ENCODE assay signal across 2 cellular contexts in genomic region chr3:121463745-121464144, GRCh38.
A peak's percentile ranks its signal among the peaks of the same experiment; 100 is the strongest.
TF ChIP-seq lines count a peak whose summit lies in the region.

No MANE protein-coding gene starts in this region.

TF ChIP-seq in IMR-90, 13 proteins besides CTCF, POLR2A, EP300 and RAD21:
- peak; percentile 87 for TF ChIP-seq NFE2L2 (IDR thresholded peaks at IDR 0.05; ENCODE audit: low read depth, low read length)
- TF ChIP-seq CHD1 (IDR thresholded peaks at IDR 0.05; ENCODE audit: low read depth, low read length), result no peak
- peak; percentile 96 for TF ChIP-seq MAFK (IDR thresholded peaks at IDR 0.05; ENCODE audit: low read depth, low read length)

TF ChIP-seq in K562, 482 proteins besides CTCF, POLR2A, EP300 and RAD21 (continues in another document):
- TF ChIP-seq ZNF175 (CRISPR knock-in tag; IDR thresholded peaks at IDR 0.05; ENCODE audit: low read depth) (no peak), ZSCAN29 (IDR thresholded peaks at IDR 0.05) (no peak), ATF7 (IDR thresholded peaks at IDR 0.05) (no peak), BRD4 (IDR thresholded peaks at IDR 0.05) (no peak), NFE2L1 (tag; IDR thresholded peaks at IDR 0.05; ENCODE audit: borderline replicate concordance, low read depth) (peak; percentile 61; the same call in 1 of the 2 replicates), CC2D1A (IDR thresholded peaks at IDR 0.05) (no peak), ELF4 (CRISPR knock-in tag; IDR thresholded peaks at IDR 0.05) (no peak), TAF7 (tag; IDR thresholded peaks at IDR 0.05) (no peak), MAFK (IDR thresholded peaks at IDR 0.05; ENCODE audit: low read length) (peak; percentile 86), MEF2D (tag; conservative IDR thresholded peaks at IDR 0.05; ENCODE audit: low read depth) (no peak), ZNF785 (CRISPR knock-in tag; IDR thresholded peaks at IDR 0.05) (no peak), GABPB1 (CRISPR knock-in tag; IDR thresholded peaks at IDR 0.05) (no peak), FOXO4 (CRISPR knock-in tag; IDR thresholded peaks at IDR 0.05) (no peak), ZNF507 (tag; conservative IDR thresholded peaks at IDR 0.05) (no peak), MAFG (tag; conservative IDR thresholded peaks at IDR 0.05) (peak; percentile 89), MAFF (IDR thresholded peaks at IDR 0.05; ENCODE audit: low read length) (peak; percentile 84), BCOR (IDR thresholded peaks at IDR 0.05) (no peak), POLR2G (IDR thresholded peaks at IDR 0.05; ENCODE audit: low read depth, low read length) (no peak), MGA (IDR thresholded peaks at IDR 0.05) (no peak), ZNF316 (IDR thresholded peaks at IDR 0.05) (peak; percentile 93), ZNF695 (CRISPR knock-in tag; IDR thresholded peaks at IDR 0.05) (no peak), HBP1 (CRISPR knock-in tag; IDR thresholded peaks at IDR 0.05) (no peak), C11orf30 (IDR thresholded peaks at IDR 0.05; ENCODE audit: low read depth) (peak; percentile 84), CBFB (CRISPR knock-in tag; IDR thresholded peaks at IDR 0.05) (no peak), NR1H2 (CRISPR knock-in tag; IDR thresholded peaks at IDR 0.05) (no peak)
- TF ChIP-seq, protein P1, sequence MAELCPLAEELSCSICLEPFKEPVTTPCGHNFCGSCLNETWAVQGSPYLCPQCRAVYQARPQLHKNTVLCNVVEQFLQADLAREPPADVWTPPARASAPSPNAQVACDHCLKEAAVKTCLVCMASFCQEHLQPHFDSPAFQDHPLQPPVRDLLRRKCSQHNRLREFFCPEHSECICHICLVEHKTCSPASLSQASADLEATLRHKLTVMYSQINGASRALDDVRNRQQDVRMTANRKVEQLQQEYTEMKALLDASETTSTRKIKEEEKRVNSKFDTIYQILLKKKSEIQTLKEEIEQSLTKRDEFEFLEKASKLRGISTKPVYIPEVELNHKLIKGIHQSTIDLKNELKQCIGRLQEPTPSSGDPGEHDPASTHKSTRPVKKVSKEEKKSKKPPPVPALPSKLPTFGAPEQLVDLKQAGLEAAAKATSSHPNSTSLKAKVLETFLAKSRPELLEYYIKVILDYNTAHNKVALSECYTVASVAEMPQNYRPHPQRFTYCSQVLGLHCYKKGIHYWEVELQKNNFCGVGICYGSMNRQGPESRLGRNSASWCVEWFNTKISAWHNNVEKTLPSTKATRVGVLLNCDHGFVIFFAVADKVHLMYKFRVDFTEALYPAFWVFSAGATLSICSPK (IDR thresholded peaks at IDR 0.05; ENCODE audit: borderline replicate concordance), result no peak
- TF ChIP-seq, protein P2, sequence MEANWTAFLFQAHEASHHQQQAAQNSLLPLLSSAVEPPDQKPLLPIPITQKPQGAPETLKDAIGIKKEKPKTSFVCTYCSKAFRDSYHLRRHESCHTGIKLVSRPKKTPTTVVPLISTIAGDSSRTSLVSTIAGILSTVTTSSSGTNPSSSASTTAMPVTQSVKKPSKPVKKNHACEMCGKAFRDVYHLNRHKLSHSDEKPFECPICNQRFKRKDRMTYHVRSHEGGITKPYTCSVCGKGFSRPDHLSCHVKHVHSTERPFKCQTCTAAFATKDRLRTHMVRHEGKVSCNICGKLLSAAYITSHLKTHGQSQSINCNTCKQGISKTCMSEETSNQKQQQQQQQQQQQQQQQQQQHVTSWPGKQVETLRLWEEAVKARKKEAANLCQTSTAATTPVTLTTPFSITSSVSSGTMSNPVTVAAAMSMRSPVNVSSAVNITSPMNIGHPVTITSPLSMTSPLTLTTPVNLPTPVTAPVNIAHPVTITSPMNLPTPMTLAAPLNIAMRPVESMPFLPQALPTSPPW (CRISPR knock-in tag; IDR thresholded peaks at IDR 0.05), result no peak
- TF ChIP-seq, protein P3, sequence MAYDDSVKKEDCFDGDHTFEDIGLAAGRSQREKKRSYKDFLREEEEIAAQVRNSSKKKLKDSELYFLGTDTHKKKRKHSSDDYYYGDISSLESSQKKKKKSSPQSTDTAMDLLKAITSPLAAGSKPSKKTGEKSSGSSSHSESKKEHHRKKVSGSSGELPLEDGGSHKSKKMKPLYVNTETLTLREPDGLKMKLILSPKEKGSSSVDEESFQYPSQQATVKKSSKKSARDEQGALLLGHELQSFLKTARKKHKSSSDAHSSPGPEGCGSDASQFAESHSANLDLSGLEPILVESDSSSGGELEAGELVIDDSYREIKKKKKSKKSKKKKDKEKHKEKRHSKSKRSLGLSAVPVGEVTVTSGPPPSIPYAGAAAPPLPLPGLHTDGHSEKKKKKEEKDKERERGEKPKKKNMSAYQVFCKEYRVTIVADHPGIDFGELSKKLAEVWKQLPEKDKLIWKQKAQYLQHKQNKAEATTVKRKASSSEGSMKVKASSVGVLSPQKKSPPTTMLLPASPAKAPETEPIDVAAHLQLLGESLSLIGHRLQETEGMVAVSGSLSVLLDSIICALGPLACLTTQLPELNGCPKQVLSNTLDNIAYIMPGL (CRISPR knock-in tag; IDR thresholded peaks at IDR 0.05), result no peak
- TF ChIP-seq, protein P4, sequence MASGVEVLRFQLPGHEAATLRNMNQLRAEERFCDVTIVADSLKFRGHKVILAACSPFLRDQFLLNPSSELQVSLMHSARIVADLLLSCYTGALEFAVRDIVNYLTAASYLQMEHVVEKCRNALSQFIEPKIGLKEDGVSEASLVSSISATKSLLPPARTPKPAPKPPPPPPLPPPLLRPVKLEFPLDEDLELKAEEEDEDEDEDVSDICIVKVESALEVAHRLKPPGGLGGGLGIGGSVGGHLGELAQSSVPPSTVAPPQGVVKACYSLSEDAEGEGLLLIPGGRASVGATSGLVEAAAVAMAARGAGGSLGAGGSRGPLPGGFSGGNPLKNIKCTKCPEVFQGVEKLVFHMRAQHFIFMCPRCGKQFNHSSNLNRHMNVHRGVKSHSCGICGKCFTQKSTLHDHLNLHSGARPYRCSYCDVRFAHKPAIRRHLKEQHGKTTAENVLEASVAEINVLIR (CRISPR knock-in tag; IDR thresholded peaks at IDR 0.05), result no peak
- TF ChIP-seq, protein P5, sequence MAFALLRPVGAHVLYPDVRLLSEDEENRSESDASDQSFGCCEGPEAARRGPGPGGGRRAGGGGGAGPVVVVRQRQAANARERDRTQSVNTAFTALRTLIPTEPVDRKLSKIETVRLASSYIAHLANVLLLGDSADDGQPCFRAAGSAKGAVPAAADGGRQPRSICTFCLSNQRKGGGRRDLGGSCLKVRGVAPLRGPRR (CRISPR knock-in tag; IDR thresholded peaks at IDR 0.05), result no peak
- TF ChIP-seq, protein P6, sequence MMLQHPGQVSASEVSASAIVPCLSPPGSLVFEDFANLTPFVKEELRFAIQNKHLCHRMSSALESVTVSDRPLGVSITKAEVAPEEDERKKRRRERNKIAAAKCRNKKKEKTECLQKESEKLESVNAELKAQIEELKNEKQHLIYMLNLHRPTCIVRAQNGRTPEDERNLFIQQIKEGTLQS (IDR thresholded peaks at IDR 0.05), result no peak
- TF ChIP-seq, protein P6 (CRISPR knock-in tag; conservative IDR thresholded peaks at IDR 0.05), result no peak
- TF ChIP-seq, protein P7, sequence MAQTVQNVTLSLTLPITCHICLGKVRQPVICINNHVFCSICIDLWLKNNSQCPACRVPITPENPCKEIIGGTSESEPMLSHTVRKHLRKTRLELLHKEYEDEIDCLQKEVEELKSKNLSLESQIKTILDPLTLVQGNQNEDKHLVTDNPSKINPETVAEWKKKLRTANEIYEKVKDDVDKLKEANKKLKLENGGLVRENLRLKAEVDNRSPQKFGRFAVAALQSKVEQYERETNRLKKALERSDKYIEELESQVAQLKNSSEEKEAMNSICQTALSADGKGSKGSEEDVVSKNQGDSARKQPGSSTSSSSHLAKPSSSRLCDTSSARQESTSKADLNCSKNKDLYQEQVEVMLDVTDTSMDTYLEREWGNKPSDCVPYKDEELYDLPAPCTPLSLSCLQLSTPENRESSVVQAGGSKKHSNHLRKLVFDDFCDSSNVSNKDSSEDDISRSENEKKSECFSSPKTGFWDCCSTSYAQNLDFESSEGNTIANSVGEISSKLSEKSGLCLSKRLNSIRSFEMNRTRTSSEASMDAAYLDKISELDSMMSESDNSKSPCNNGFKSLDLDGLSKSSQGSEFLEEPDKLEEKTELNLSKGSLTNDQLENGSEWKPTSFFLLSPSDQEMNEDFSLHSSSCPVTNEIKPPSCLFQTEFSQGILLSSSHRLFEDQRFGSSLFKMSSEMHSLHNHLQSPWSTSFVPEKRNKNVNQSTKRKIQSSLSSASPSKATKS (CRISPR knock-in tag; IDR thresholded peaks at IDR 0.05), result no peak
